1 cellular context compared by ENCODE assay signal in genomic region chr1:182309631-182310351, GRCh38.
TF ChIP-seq lines count a peak whose summit lies in the region.

No MANE protein-coding gene starts in this region.

TF ChIP-seq in GM23338, 12 proteins besides CTCF, POLR2A, EP300 and RAD21 (continued from another document):
- TF ChIP-seq REST (IDR thresholded peaks at IDR 0.05; ENCODE audit: unreplicated experiment) (no peak), ETS1 (IDR thresholded peaks at IDR 0.05) (no peak), STAT1 (IDR thresholded peaks at IDR 0.05; ENCODE audit: unreplicated experiment) (no peak), ZNF462 (CRISPR knock-in tag; IDR thresholded peaks at IDR 0.05) (no peak), NANOG (IDR thresholded peaks at IDR 0.05; ENCODE audit: borderline replicate concordance) (no peak), EZH2phosphoT487 (IDR thresholded peaks at IDR 0.05; ENCODE audit: unreplicated experiment) (no peak)
